Comparison of ENCODE assay signal across 7 cellular contexts in genomic region chr17:76791053-76791980, GRCh38. TPM values are rescaled to one million over a fixed set of nuclear protein-coding genes. Genes with fewer than 3 reads are reported as not detected.
DNase-seq lines count a peak whose midpoint lies in the region; TF ChIP-seq lines count a peak whose summit lies in the region.

No MANE protein-coding gene starts in this region.

- POLR2A ChIA-PET in OCI-LY7 (lab: Charles Lee) = interaction anchor here (0.5 to 1.2 kb wide), 10 partner anchors 8 to 347 kb away, joined by 3 to 8 read pairs (median 4); no protein-coding TSS in a partner anchor

- H2AFZ ChIP-seq in OCI-LY7 (ENCODE audit: low read length) = peak overlapping the region; percentile 73

- H3K4me1 ChIP-seq in OCI-LY7 (ENCODE audit: insufficient read depth, low read length, poor library complexity, severe bottlenecking) (peaks cover 65% of the 10 kb centered on the region), suprapubic skin (peaks cover 9% of the 10 kb centered on the region)

- H3K36me3 ChIP-seq in OCI-LY7 (ENCODE audit: insufficient read depth, low read length) (peaks cover 12% of the 10 kb centered on the region), suprapubic skin (no peaks in the 10 kb centered on the region)

- H3K9me3 ChIP-seq in OCI-LY7 (ENCODE audit: low read length) = peaks cover 6% of the 10 kb centered on the region; the same call in 1 of the 2 replicates
- no peaks in the 10 kb centered on the region for H3K9me3 ChIP-seq in suprapubic skin

- no TSS peak for BruUV-seq in OCI-LY7 (replicated peaks; lab: Mats Ljungman, UMichigan)

- no peaks in the 10 kb centered on the region for H3K9me2 ChIP-seq in OCI-LY7 (ENCODE audit: insufficient read depth, low read length)

- peaks cover 13% of the 10 kb centered on the region for H3K4me1 Mint-ChIP-seq in activated naive CD8-positive, alpha-beta T cell treated with anti-CD3 and anti-CD28 coated beads for 36 hours

- no peak overlapping the region for H3K4me3 Mint-ChIP-seq in activated naive CD8-positive, alpha-beta T cell treated with anti-CD3 and anti-CD28 coated beads for 36 hours

- DNase-seq in GM20000 (ENCODE audit: low spot score) (peak; percentile 54), OCI-LY7 (ENCODE audit: low spot score) (peak; percentile 80), suprapubic skin (ENCODE audit: low spot score in 2 of 2) (no peak), SW480 (ENCODE audit: low spot score) (no peak), putamen (ENCODE audit: low spot score) (no peak)
- peak; percentile 34 for DNase-seq in activated naive CD8-positive, alpha-beta T cell treated with anti-CD3 and anti-CD28 coated beads for 36 hours

- no peak for TF ChIP-seq POLR2A in suprapubic skin (IDR thresholded peaks at IDR 0.05)

- H3K27ac Mint-ChIP-seq in activated naive CD8-positive, alpha-beta T cell treated with anti-CD3 and anti-CD28 coated beads for 36 hours = no peak overlapping the region

- no peak for TF ChIP-seq EP300 in suprapubic skin (IDR thresholded peaks at IDR 0.05)

- peaks cover 5% of the 10 kb centered on the region for H3K36me3 Mint-ChIP-seq in activated naive CD8-positive, alpha-beta T cell treated with anti-CD3 and anti-CD28 coated beads for 36 hours

- peak overlapping the region; percentile 77 for H3K4me2 ChIP-seq in OCI-LY7 (ENCODE audit: low read length)

- H3K79me2 ChIP-seq in OCI-LY7 (ENCODE audit: insufficient read depth, low read depth, low read length) = no peaks in the 10 kb centered on the region

- no peaks in the 10 kb centered on the region for H3K27me3 ChIP-seq in layer of hippocampus (ENCODE audit: control insufficient read depth, insufficient read depth, low read length)
- H3K27me3 ChIP-seq in suprapubic skin = no peaks in the 10 kb centered on the region

- H3K4me3 ChIP-seq in OCI-LY7 (ENCODE audit: low read depth, low read length, poor library complexity, severe bottlenecking) (peak overlapping the region; percentile 43), suprapubic skin (peak overlapping the region; percentile 19)

- H4K20me1 ChIP-seq in OCI-LY7 (ENCODE audit: insufficient read depth, low read length) = no peaks in the 10 kb centered on the region

- TF ChIP-seq CTCF in GM20000 (IDR thresholded peaks at IDR 0.05; ENCODE audit: extremely low read depth, missing control alignments) (no peak), OCI-LY7 (conservative IDR thresholded peaks at IDR 0.05; ENCODE audit: low read length) (no peak; the same call in 1 of the 2 replicates), suprapubic skin (IDR thresholded peaks at IDR 0.05) (no peak)

- no peaks in the 10 kb centered on the region for H3K27me3 Mint-ChIP-seq in activated naive CD8-positive, alpha-beta T cell treated with anti-CD3 and anti-CD28 coated beads for 36 hours

- peak overlapping the region; percentile 95 for H3K27ac ChIP-seq in OCI-LY7 (ENCODE audit: low read depth, low read length, poor library complexity, severe bottlenecking)
- peak overlapping the region; percentile 57 for H3K27ac ChIP-seq in layer of hippocampus (ENCODE audit: low read depth, low read length)
- H3K27ac ChIP-seq in suprapubic skin = peak overlapping the region; percentile 16

- 23% methylated on average over 11 of the region's 11 CpGs for WGBS in suprapubic skin

- H3K9me3 Mint-ChIP-seq in activated naive CD8-positive, alpha-beta T cell treated with anti-CD3 and anti-CD28 coated beads for 36 hours = peaks cover 3% of the 10 kb centered on the region

- CTCF ChIA-PET in OCI-LY7 (lab: Charles Lee; ENCODE audit: unreplicated experiment) = no interaction called here

- intact Hi-C loops in OCI-LY7 (cut with micrococcal nuclease; ENCODE audit: unreplicated experiment) = loop anchor here (2.0 to 5.0 kb wide), 2 partner anchors 55 to 276 kb away; partner anchors contain the start of gene SRSF2

RNA-seq across cellular contexts. Expression of gene MFSD11, which starts 53.4 kb away (rescaled TPM):
- total RNA-seq in OCI-LY7 (2014; rRNA removed; shearing (Covaris generic)) = 52.6 and 55.1 TPM in 2 replicates
- total RNA-seq in OCI-LY7 (2022) (63.1 and 68.4 TPM in 2 replicates), suprapubic skin (10 to 100 TPM; 31.5 to 78.8 (median 37.2) TPM)
- total RNA-seq in activated naive CD8-positive, alpha-beta T cell treated with anti-CD3 and anti-CD28 coated beads for 36 hours = 10 to 100 TPM; 14.4 to 16.0 TPM

RNA-seq across cellular contexts. Expression of gene SRSF2, which starts 54.2 kb away (rescaled TPM):
- total RNA-seq in OCI-LY7 (2014; rRNA removed; shearing (Covaris generic)) = 1,143 and 2,207 TPM in 2 replicates
- total RNA-seq in OCI-LY7 (2022) (619 and 683 TPM in 2 replicates), suprapubic skin (100 to 1,000 TPM; 170 to 253 (median 186) TPM)
- 100 to 1,000 TPM; 549 to 571 TPM for total RNA-seq in activated naive CD8-positive, alpha-beta T cell treated with anti-CD3 and anti-CD28 coated beads for 36 hours

Comparison
In these comparisons a context has a peak if more than half of its experiments do, and no peak if none do; other contexts are left out.
1. DNase-seq: peak in GM20000 (single experiment), OCI-LY7 (single experiment) and activated naive CD8-positive, alpha-beta T cell treated with anti-CD3 and anti-CD28 coated beads for 36 hours (single experiment); none in suprapubic skin (0 of 2), SW480 (single experiment) and putamen (single experiment).
2. H3K27ac ChIP-seq: peak in every context shown above with its lines; median percentile 95 in OCI-LY7; 57 in layer of hippocampus; 16 in suprapubic skin.